20 cellular contexts compared by ENCODE assay signal in genomic region chr17:20202141-20202574, GRCh38.
DNase-seq lines count a peak whose midpoint lies in the region; ATAC-seq, FAIRE-seq and TF ChIP-seq lines count a peak whose summit lies in the region.
"Had no signal": no experiment of that assay in that cellular context is flagged by ENCODE, and none has a peak within 500 bp of the region (broad histone marks: within the 10 kb centered on the region; RNA-seq: fewer than 3 reads in every experiment).

No MANE protein-coding gene starts in this region.

- no peak overlapping the region for H4K91ac ChIP-seq in mesenchymal stem cell (ENCODE audit: low read length)

- H3K9ac ChIP-seq in HUES64 (ENCODE audit: low read depth, low read length) (no peak overlapping the region), mesendoderm (ENCODE audit: low read length) (no peak overlapping the region), mesenchymal stem cell (ENCODE audit: low read length) (no peak overlapping the region)

- H3K79me1 ChIP-seq in mesendoderm (ENCODE audit: low read length) (peaks cover 13% of the 10 kb centered on the region), mesenchymal stem cell (replicated peaks; ENCODE audit: low read length, poor library complexity, severe bottlenecking) (peaks cover 22% of the 10 kb centered on the region)

- FAIRE-seq in bronchial epithelial cell (lab: Jason Lieb, UNC), result no peak
- FAIRE-seq: D721Med had no signal

- WGBS in HUES64, result 22% methylated on average over 2 of the region's 3 CpGs
- no CpG with 5 or more reads among the region's 3 CpGs for WGBS in mesendoderm (ENCODE audit: extremely low coverage, insufficient coverage, low lambda C conversion rate)
- 70% methylated on average over 2 of the region's 3 CpGs for WGBS in mesenchymal stem cell

- H3K9me3 ChIP-seq in HUES64 (ENCODE audit: insufficient read depth, low read depth, low read length) (peaks cover 9% of the 10 kb centered on the region), mesenchymal stem cell (ENCODE audit: control insufficient read depth, low read length) (peaks cover 9% of the 10 kb centered on the region), left ventricle myocardium inferior (replicated peaks) (peaks cover 9% of the 10 kb centered on the region)

- H3K23ac ChIP-seq in mesendoderm (ENCODE audit: low read length), result no peak overlapping the region
- no peak overlapping the region for H3K23ac ChIP-seq in mesenchymal stem cell (ENCODE audit: low read length in 2 of 2)

- H3K79me2 ChIP-seq in mesendoderm (ENCODE audit: control insufficient read depth, insufficient read depth, low read length), result peaks cover 2% of the 10 kb centered on the region

- H3K27ac ChIP-seq in HUES64 (ENCODE audit: low read depth, low read length), result peak overlapping the region; percentile 69
- H3K27ac ChIP-seq in mesendoderm (ENCODE audit: low read depth, low read length), result no peak overlapping the region
- no peak overlapping the region for H3K27ac ChIP-seq in mesenchymal stem cell (ENCODE audit: low read length, poor library complexity, severe bottlenecking)
- no peak overlapping the region for H3K27ac ChIP-seq in left ventricle myocardium inferior (replicated peaks)
- H3K27ac ChIP-seq: SK-N-MC had no signal

- H2AK5ac ChIP-seq in mesendoderm (ENCODE audit: low read length), result no peak overlapping the region
- H2AK5ac ChIP-seq in mesenchymal stem cell (ENCODE audit: low read length, severe bottlenecking), result no peak overlapping the region

- intact Hi-C loops in left ventricle myocardium inferior (cut with micrococcal nuclease), result no loop called here

- H2BK5ac ChIP-seq in mesendoderm (ENCODE audit: low read length), result no peak overlapping the region
- no peak overlapping the region for H2BK5ac ChIP-seq in mesenchymal stem cell (ENCODE audit: low read depth, low read length, poor library complexity, severe bottlenecking)

- ATAC-seq in HG03521 (IDR thresholded peaks at IDR 0.05; ENCODE audit: unreplicated experiment) (no peak), HG02623 (IDR thresholded peaks at IDR 0.05; ENCODE audit: unreplicated experiment) (no peak)
- ATAC-seq: activated naive CD4-positive, alpha-beta T cell treated with anti-CD3 and anti-CD28 coated beads, Interleukin-2, amount 50 U/mL, for 72 hours had no signal

- H3K4me3 ChIP-seq in HUES64 (ENCODE audit: low read length), result no peak overlapping the region; the same call in 1 of the 2 replicates
- no peak overlapping the region for H3K4me3 ChIP-seq in bronchial epithelial cell (ENCODE audit: low read depth, low read length)
- H3K4me3 ChIP-seq in mesendoderm (ENCODE audit: low read length), result no peak overlapping the region
- no peak overlapping the region for H3K4me3 ChIP-seq in mesenchymal stem cell (ENCODE audit: insufficient read depth in 1 of 2, low read depth in 1 of 2, low read length in 2 of 2)
- H3K4me3 ChIP-seq in left ventricle myocardium inferior, result no peak overlapping the region
- H3K4me3 ChIP-seq: SK-N-MC had no signal

- no peak overlapping the region for H2BK12ac ChIP-seq in mesenchymal stem cell (ENCODE audit: low read length in 2 of 2)

- H2BK120ac ChIP-seq in mesendoderm (ENCODE audit: low read depth, low read length), result no peak overlapping the region
- H2BK120ac ChIP-seq in mesenchymal stem cell (ENCODE audit: low read depth, low read length), result no peak overlapping the region

- H3K18ac ChIP-seq in mesendoderm (ENCODE audit: low read length) (no peak overlapping the region), mesenchymal stem cell (ENCODE audit: low read depth in 1 of 2, low read length in 2 of 2) (no peak overlapping the region)

- peak; percentile 62 for DNase-seq in DMS53 (lab: John Stamatoyannopoulos, UW)
- peak; percentile 68 for DNase-seq in bronchial epithelial cell (ENCODE audit: low read depth)
- DNase-seq in mesendoderm, result peak; percentile 33
- no peak for DNase-seq in mesenchymal stem cell
- DNase-seq in left ventricle myocardium inferior, result no peak
- DNase-seq: activated CD4-positive, alpha-beta T cell treated with anti-CD3 and anti-CD28 coated beads, Interleukin-2, amount 50 U/mL, for 1 hour; activated T-cell treated with anti-CD3 and anti-CD28 coated beads, Interleukin-2, amount 50 U/mL, for 24 hours; head of caudate nucleus; KBM-7; NCI-H1092 treated with DMSO at 0.1 percent for 48 hours; NCI-H510A; OCI-M1; stimulated activated CD4-positive, alpha-beta T cell treated with anti-CD3 and anti-CD28 coated beads, Interleukin-2, amount 100 ng/mL, for 48 hours; substantia nigra had no signal

- H3K56ac ChIP-seq in mesendoderm (ENCODE audit: low read length), result no peak overlapping the region

- H4K8ac ChIP-seq in mesendoderm (ENCODE audit: low read depth, low read length) (no peak overlapping the region), mesenchymal stem cell (ENCODE audit: low read length) (no peak overlapping the region)

- no peak overlapping the region for H2BK15ac ChIP-seq in mesendoderm (replicated peaks; ENCODE audit: low read depth)
- H2BK15ac ChIP-seq in mesenchymal stem cell (ENCODE audit: low read depth, poor library complexity, severe bottlenecking), result no peak overlapping the region

- no peak overlapping the region for H3K4me2 ChIP-seq in mesendoderm (ENCODE audit: low read length)
- H3K4me2 ChIP-seq in mesenchymal stem cell (ENCODE audit: low read length, poor library complexity, severe bottlenecking), result no peak overlapping the region

- H3K36me3 ChIP-seq in HUES64 (ENCODE audit: insufficient read depth, low read length), result peaks cover 11% of the 10 kb centered on the region
- peaks cover 1% of the 10 kb centered on the region for H3K36me3 ChIP-seq in bronchial epithelial cell (ENCODE audit: control insufficient read depth, insufficient read depth, low read length)
- no peaks in the 10 kb centered on the region for H3K36me3 ChIP-seq in mesendoderm (ENCODE audit: control insufficient read depth, insufficient read depth, low read length)
- H3K36me3 ChIP-seq in mesenchymal stem cell (ENCODE audit: control insufficient read depth in 1 of 2, insufficient read depth in 2 of 2, low read depth in 1 of 2, low read length in 2 of 2), result no peaks in the 10 kb centered on the region
- H3K36me3 ChIP-seq in left ventricle myocardium inferior, result no peaks in the 10 kb centered on the region

- H3K27me3 ChIP-seq in HUES64 (ENCODE audit: insufficient read depth, low read length), result no peaks in the 10 kb centered on the region
- no peaks in the 10 kb centered on the region for H3K27me3 ChIP-seq in bronchial epithelial cell (ENCODE audit: control insufficient read depth, insufficient read depth, low read length)
- H3K27me3 ChIP-seq in mesendoderm (ENCODE audit: insufficient read depth, low read length, poor library complexity), result no peaks in the 10 kb centered on the region
- H3K27me3 ChIP-seq in mesenchymal stem cell (ENCODE audit: control insufficient read depth in 1 of 2, insufficient read depth in 1 of 2, low read length in 2 of 2), result no peaks in the 10 kb centered on the region
- H3K27me3 ChIP-seq in left ventricle myocardium inferior (ENCODE audit: low read depth), result no peaks in the 10 kb centered on the region

- no peak overlapping the region for H3K14ac ChIP-seq in mesenchymal stem cell (ENCODE audit: low read length in 2 of 2)

- no peak for TF ChIP-seq CTCF in bronchial epithelial cell (IDR thresholded peaks at IDR 0.05; ENCODE audit: insufficient read depth, low read length, severe bottlenecking)
- TF ChIP-seq CTCF in left ventricle myocardium inferior (IDR thresholded peaks at IDR 0.05; ENCODE audit: borderline replicate concordance), result no peak

- H3K4me1 ChIP-seq in HUES64 (ENCODE audit: insufficient read depth, low read length), result peaks cover 57% of the 10 kb centered on the region
- H3K4me1 ChIP-seq in mesendoderm (ENCODE audit: control insufficient read depth, low read depth, low read length), result no peaks in the 10 kb centered on the region
- peaks cover 15% of the 10 kb centered on the region for H3K4me1 ChIP-seq in mesenchymal stem cell (ENCODE audit: control insufficient read depth, insufficient read depth, low read depth, low read length)
- no peaks in the 10 kb centered on the region for H3K4me1 ChIP-seq in left ventricle myocardium inferior

- H4K5ac ChIP-seq in mesendoderm (ENCODE audit: low read length), result no peak overlapping the region

- H2AFZ ChIP-seq in mesenchymal stem cell (ENCODE audit: low read depth, low read length), result no peak overlapping the region

- no peak overlapping the region for H3K4ac ChIP-seq in mesendoderm (ENCODE audit: low read depth, low read length)
- H3K4ac ChIP-seq in mesenchymal stem cell (ENCODE audit: low read depth in 1 of 2, low read length in 2 of 2), result no peak overlapping the region

Comparison
In these comparisons a context has a peak if more than half of its experiments do, and no peak if none do; other contexts are left out.
1. DNase-seq: peak in DMS53 (single experiment), bronchial epithelial cell (single experiment) and mesendoderm (single experiment); none in mesenchymal stem cell (single experiment) and left ventricle myocardium inferior (single experiment).